8 cellular contexts compared by ENCODE assay signal in the genomic region with DNA sequence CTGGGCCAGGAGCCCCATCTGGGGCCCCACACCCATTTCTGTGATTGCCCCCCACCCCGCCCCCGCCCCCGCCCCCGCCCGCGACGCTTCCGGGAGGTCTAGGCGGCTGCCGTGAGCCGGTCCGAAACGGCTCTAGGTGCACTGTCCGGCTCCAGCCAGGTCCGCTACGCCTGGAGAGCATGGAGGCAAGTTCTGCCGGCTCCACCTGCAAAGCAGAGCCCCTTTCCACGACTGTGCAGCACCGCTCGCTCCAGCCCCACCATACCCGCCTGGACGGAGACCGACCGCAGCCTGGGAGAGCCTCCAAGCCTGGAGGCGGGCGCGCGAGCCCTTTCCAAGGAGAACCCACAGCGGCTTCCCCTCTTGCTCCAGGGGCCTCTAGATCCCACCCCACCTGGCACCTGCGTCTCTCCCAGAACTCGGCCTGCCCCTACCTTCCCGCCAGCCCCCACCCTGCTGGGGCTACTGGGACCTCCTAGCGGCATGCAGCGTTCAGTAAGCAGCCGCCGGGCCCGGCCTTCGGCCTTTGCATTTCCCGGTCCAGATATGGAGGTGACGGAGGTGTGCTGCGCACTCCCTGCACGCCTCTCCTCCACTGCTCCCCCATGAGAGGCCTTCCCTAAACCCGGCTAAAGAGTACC.
DNase-seq lines count a peak whose midpoint lies in the region; ATAC-seq, FAIRE-seq and TF ChIP-seq lines count a peak whose summit lies in the region.

No MANE protein-coding gene starts in this region.

- DNase-seq in activated CD4-positive, alpha-beta T cell treated with anti-CD3 and anti-CD28 coated beads for 48 hours = peak; percentile 22
- no peak for DNase-seq in activated CD4-positive, alpha-beta T cell treated with anti-CD3 and anti-CD28 coated beads, Interleukin-2, amount 50 U/mL, for 4 hours
- DNase-seq in activated naive CD8-positive, alpha-beta T cell treated with anti-CD3 and anti-CD28 coated beads, Interleukin-2, amount 50 U/mL, for 24 hours = peak; percentile 33
- DNase-seq in iris pigment epithelial cell (ENCODE audit: low read depth) (peak; percentile 17), testis (no peak), amniotic stem cell (lab: John Stamatoyannopoulos, UW) (no peak), HTR-8/SVneo (ENCODE audit: insufficient read length, low spot score) (no peak)

- peaks cover 29% of the 10 kb centered on the region for H3K4me1 ChIP-seq in testis

- H3K27me3 ChIP-seq in testis = no peaks in the 10 kb centered on the region

- no peaks in the 10 kb centered on the region for H3K9me3 ChIP-seq in testis

- peaks cover 5% of the 10 kb centered on the region for H3K9me3 Mint-ChIP-seq in activated naive CD8-positive, alpha-beta T cell treated with anti-CD3 and anti-CD28 coated beads, Interleukin-2, amount 50 U/mL, for 24 hours

- peak overlapping the region; percentile 84 for H3K4me3 Mint-ChIP-seq in activated naive CD8-positive, alpha-beta T cell treated with anti-CD3 and anti-CD28 coated beads, Interleukin-2, amount 50 U/mL, for 24 hours

- TF ChIP-seq POLR2A in testis (IDR thresholded peaks at IDR 0.05) = no peak

- TF ChIP-seq CTCF in testis (IDR thresholded peaks at IDR 0.05) = no peak

- H3K4me3 ChIP-seq in testis = peak overlapping the region; percentile 67 to 72

- no peaks in the 10 kb centered on the region for H3K36me3 Mint-ChIP-seq in activated naive CD8-positive, alpha-beta T cell treated with anti-CD3 and anti-CD28 coated beads, Interleukin-2, amount 50 U/mL, for 24 hours (ENCODE audit: low read depth)

- no peak for FAIRE-seq in HTR-8/SVneo (lab: Jason Lieb, UNC)

- peak overlapping the region; percentile 31 for H3K27ac Mint-ChIP-seq in activated naive CD8-positive, alpha-beta T cell treated with anti-CD3 and anti-CD28 coated beads, Interleukin-2, amount 50 U/mL, for 24 hours

- H3K27ac ChIP-seq in testis = peak overlapping the region; percentile 75 to 96

- H3K27me3 Mint-ChIP-seq in activated naive CD8-positive, alpha-beta T cell treated with anti-CD3 and anti-CD28 coated beads, Interleukin-2, amount 50 U/mL, for 24 hours = no peaks in the 10 kb centered on the region

- intact Hi-C loops in testis (cut with DNase I; ENCODE audit: low total_unique reads) = loop anchor here (10.0 kb wide), 1 partner anchor 92 kb away; no protein-coding TSS in a partner anchor

- ATAC-seq in HG03060 (IDR thresholded peaks at IDR 0.05; ENCODE audit: low read depth, unreplicated experiment) = peak; percentile 6
- ATAC-seq in activated naive CD8-positive, alpha-beta T cell treated with anti-CD3 and anti-CD28 coated beads, Interleukin-2, amount 50 U/mL, for 24 hours = peak; percentile 18

- peaks cover 43% of the 10 kb centered on the region for H3K4me1 Mint-ChIP-seq in activated naive CD8-positive, alpha-beta T cell treated with anti-CD3 and anti-CD28 coated beads, Interleukin-2, amount 50 U/mL, for 24 hours

- WGBS in testis, 2 donors = 52 to 71% methylated on average over 14 to 26 of the region's 43 CpGs

- H3K36me3 ChIP-seq in testis (ENCODE audit: low read depth, missing control alignments) = no peaks in the 10 kb centered on the region

Comparison
In these comparisons a context has a peak if more than half of its experiments do, and no peak if none do; other contexts are left out.
1. DNase-seq: peak in activated CD4-positive, alpha-beta T cell treated with anti-CD3 and anti-CD28 coated beads for 48 hours (single experiment), activated naive CD8-positive, alpha-beta T cell treated with anti-CD3 and anti-CD28 coated beads, Interleukin-2, amount 50 U/mL, for 24 hours (single experiment) and iris pigment epithelial cell (single experiment); none in activated CD4-positive, alpha-beta T cell treated with anti-CD3 and anti-CD28 coated beads, Interleukin-2, amount 50 U/mL, for 4 hours (0 of 2), testis (single experiment), amniotic stem cell (single experiment) and HTR-8/SVneo (single experiment).